ENCODE assay signal across 1 cellular context in genomic region chr6:147418523-147418922, GRCh38.
TF ChIP-seq lines count a peak whose summit lies in the region.

No MANE protein-coding gene starts in this region.

TF ChIP-seq in GM23338, 12 proteins besides CTCF, POLR2A, EP300 and RAD21 (continued from another document):
- no peak for TF ChIP-seq ETS1 (IDR thresholded peaks at IDR 0.05)
- no peak for TF ChIP-seq POLR2AphosphoS5 (IDR thresholded peaks at IDR 0.05; ENCODE audit: low read depth)
